8 cellular contexts compared by ENCODE assay signal in genomic region chr17:81683584-81684441, GRCh38. TPM values are rescaled to one million over a fixed set of nuclear protein-coding genes. Genes with fewer than 3 reads are reported as not detected.
DNase-seq lines count a peak whose midpoint lies in the region; ATAC-seq, FAIRE-seq and TF ChIP-seq lines count a peak whose summit lies in the region.

ARL16 (minus strand) TSS chr17:81683797; CDS start chr17:81683753, 44 bp downstream.
HGS (plus strand) TSS chr17:81684011; CDS start chr17:81684067, 56 bp downstream.

- H3K36me3 ChIP-seq in bronchial epithelial cell (ENCODE audit: control insufficient read depth, insufficient read depth, low read length), result peaks cover 35% of the 10 kb centered on the region
- peaks cover 31% of the 10 kb centered on the region for H3K36me3 ChIP-seq in iPS-20b (ENCODE audit: insufficient read depth, low read depth, low read length)

- POLR2A ChIA-PET in AG04449 (lab: Yijun Ruan, JAX), result interaction anchor here (0.7 to 3.6 kb wide), 15 partner anchors 8 to 182 kb away, joined by 3 to 26 read pairs (median 3); partner anchors contain the start of genes ACTG1, CCDC137, FAAP100 and MRPL12

- FAIRE-seq in bronchial epithelial cell (lab: Jason Lieb, UNC), result no peak

- DNase-seq in AG04449 (ENCODE audit: low read depth, low spot score) (peak; percentile 96), NCI-H2227 treated with DMSO at 0.1 percent for 48 hours (lab: John Stamatoyannopoulos, UW) (peak; percentile 98), bronchial epithelial cell (ENCODE audit: low read depth) (peak; percentile 94)

- ATAC-seq in GM18907 (IDR thresholded peaks at IDR 0.05; ENCODE audit: unreplicated experiment) (peak; percentile 85), HG03159 (IDR thresholded peaks at IDR 0.05; ENCODE audit: unreplicated experiment) (peak; percentile 90)

- H3K4me3 ChIP-seq in AG04449 (ENCODE audit: low read depth, low read length) (peak within 1 kb of the TSS; percentile 89), WI38 (ENCODE audit: low read depth, low read length) (peak within 1 kb of the TSS; percentile 96), bronchial epithelial cell (ENCODE audit: low read depth, low read length) (peak within 1 kb of the TSS; percentile 96), iPS-20b (ENCODE audit: low read length) (peak within 1 kb of the TSS; percentile 93), skin epidermis (peak within 1 kb of the TSS; percentile 59 to 100 (median 96))

- peaks cover 8% of the 10 kb centered on the region for H3K4me1 ChIP-seq in iPS-20b (ENCODE audit: insufficient read depth, low read length)

- CTCF ChIA-PET in AG04449 (lab: Yijun Ruan, JAX), result interaction anchor here (1.2 to 2.6 kb wide), 8 partner anchors 8 to 83 kb away, joined by 3 to 9 read pairs (median 4); no protein-coding TSS in a partner anchor

- no peaks in the 10 kb centered on the region for H3K27me3 ChIP-seq in bronchial epithelial cell (ENCODE audit: control insufficient read depth, insufficient read depth, low read length)
- H3K27me3 ChIP-seq in iPS-20b (ENCODE audit: insufficient read depth, low read length), result no peaks in the 10 kb centered on the region

- no peaks in the 10 kb centered on the region for H3K9me3 ChIP-seq in iPS-20b (ENCODE audit: insufficient read depth, low read depth, low read length)

- no peak within 1 kb of the TSS for H3K27ac ChIP-seq in iPS-20b (ENCODE audit: low read length)
- peak within 1 kb of the TSS; percentile 84 to 99 (median 95) for H3K27ac ChIP-seq in skin epidermis

- TF ChIP-seq CTCF in AG04449 (IDR thresholded peaks at IDR 0.05; ENCODE audit: insufficient read depth, low read length, missing control alignments), result no peak
- no peak for TF ChIP-seq CTCF in WI38 (IDR thresholded peaks at IDR 0.05; ENCODE audit: low read depth, low read length)
- no peak for TF ChIP-seq CTCF in bronchial epithelial cell (IDR thresholded peaks at IDR 0.05; ENCODE audit: insufficient read depth, low read length, severe bottlenecking)

- H3K9ac ChIP-seq in iPS-20b (ENCODE audit: low read depth, low read length), result peak within 1 kb of the TSS; percentile 92

RNA-seq across cellular contexts. Expression of gene ARL16, which starts in this region (rescaled TPM):
- total RNA-seq in bronchial epithelial cell, result 23.0 and 25.8 TPM in 2 replicates

RNA-seq across cellular contexts. Expression of gene HGS, which starts in this region (rescaled TPM):
- 77.7 and 84.4 TPM in 2 replicates for total RNA-seq in bronchial epithelial cell
